Comparison of ENCODE assay signal across 8 cellular contexts in genomic region chrX:131677655-131678628, GRCh38.
DNase-seq lines count a peak whose midpoint lies in the region; ATAC-seq and TF ChIP-seq lines count a peak whose summit lies in the region.

No MANE protein-coding gene starts in this region.

- H3K36me3 ChIP-seq in gastroesophageal sphincter: no peaks in the 10 kb centered on the region

- no peak overlapping the region for H3K4me3 ChIP-seq in gastroesophageal sphincter

- in situ Hi-C loops in ACHN (cut with HindIII; ENCODE audit: low pct_ligation_motif_present, low pct_unique_long_range_greater_than_20kb, low sequenced_read_pairs): no loop called here

- H3K27ac ChIP-seq in gastroesophageal sphincter: no peak overlapping the region

- WGBS in gastroesophageal sphincter (ENCODE audit: low coverage in 1 of 2), 2 donors: 25 to 100% methylated on average over 1 to 7 of the region's 20 CpGs

- TF ChIP-seq CTCF in GM12872 (IDR thresholded peaks at IDR 0.05; ENCODE audit: insufficient read depth, low read depth, low read length): peak; percentile 73
- peak in 2 of 4 experiments; percentile 6 to 77 for TF ChIP-seq CTCF in gastroesophageal sphincter (IDR thresholded peaks at IDR 0.05)

- no peaks in the 10 kb centered on the region for H3K9me3 ChIP-seq in gastroesophageal sphincter

- no peaks in the 10 kb centered on the region for H3K27me3 ChIP-seq in gastroesophageal sphincter

- DNase-seq in ACHN: peak; percentile 22
- peak; percentile 32 for DNase-seq in NCI-H69 (lab: John Stamatoyannopoulos, UW)
- peak; percentile 29 for DNase-seq in activated T-cell treated with anti-CD3 and anti-CD28 coated beads for 24 hours (ENCODE audit: low read depth)
- peak; percentile 2 for DNase-seq in foreskin melanocyte
- DNase-seq in sciatic nerve (ENCODE audit: low spot score): peak; percentile 60

- intact Hi-C loops in sciatic nerve (cut with DNase I): no loop called here

- H3K4me1 ChIP-seq in gastroesophageal sphincter: no peaks in the 10 kb centered on the region

- no peak for TF ChIP-seq POLR2A in gastroesophageal sphincter (IDR thresholded peaks at IDR 0.05)

- peak; percentile 87 for ATAC-seq in HG02642 (IDR thresholded peaks at IDR 0.05; ENCODE audit: poor library complexity, unreplicated experiment)
- ATAC-seq in sciatic nerve: peak; percentile 17
- no peak for ATAC-seq in gastroesophageal sphincter

- TF ChIP-seq EP300 in gastroesophageal sphincter (IDR thresholded peaks at IDR 0.05): no peak

Comparison
In these comparisons a context has a peak if more than half of its experiments do, and no peak if none do; other contexts are left out.
1. DNase-seq: peak in every context shown above with its lines; median percentile 60 in sciatic nerve; 32 in NCI-H69; 29 in activated T-cell treated with anti-CD3 and anti-CD28 coated beads for 24 hours; 22 in ACHN; 2 in foreskin melanocyte.